22 cellular contexts compared by ENCODE assay signal in genomic region chr3:127031046-127031810, GRCh38.
"Had no signal": no experiment of that assay in that cellular context is flagged by ENCODE, and none has a peak within 500 bp of the region (broad histone marks: within the 10 kb centered on the region; RNA-seq: fewer than 3 reads in every experiment).

No MANE protein-coding gene starts in this region.

- H3K27me3 ChIP-seq: ascending aorta, body of pancreas, SJSA1 had no signal

- H3K27me3 Mint-ChIP-seq: activated CD8-positive, alpha-beta T cell treated with anti-CD3 and anti-CD28 coated beads for 36 hours; activated naive CD8-positive, alpha-beta T cell treated with anti-CD3 and anti-CD28 coated beads, Interleukin-2, amount 50 U/mL, for 24 hours had no signal

- H3K36me3 Mint-ChIP-seq: activated naive CD4-positive, alpha-beta T cell treated with anti-CD3 and anti-CD28 coated beads, Interleukin-2, amount 50 U/mL, for 72 hours had no signal

- H3K27ac Mint-ChIP-seq: activated CD8-positive, alpha-beta T cell treated with anti-CD3 and anti-CD28 coated beads for 36 hours; activated naive CD4-positive, alpha-beta T cell treated with anti-CD3 and anti-CD28 coated beads, Interleukin-2, amount 50 U/mL, for 72 hours; activated naive CD8-positive, alpha-beta T cell treated with anti-CD3 and anti-CD28 coated beads, Interleukin-2, amount 50 U/mL, for 24 hours; T-helper 1 cell treated with Interleukin-12 subunit alpha and Interleukin-12 subunit beta and Interleukin-4 antibody, amounts not matched to agents 30 μg/mL and 1 μg/mL, for 36 hours had no signal

- H3K9me3 Mint-ChIP-seq: activated CD8-positive, alpha-beta T cell treated with anti-CD3 and anti-CD28 coated beads for 36 hours; activated naive CD4-positive, alpha-beta T cell treated with anti-CD3 and anti-CD28 coated beads, Interleukin-2, amount 50 U/mL, for 72 hours; activated naive CD8-positive, alpha-beta T cell treated with anti-CD3 and anti-CD28 coated beads, Interleukin-2, amount 50 U/mL, for 24 hours; T-helper 1 cell treated with Interleukin-12 subunit alpha and Interleukin-12 subunit beta and Interleukin-4 antibody, amounts not matched to agents 30 μg/mL and 1 μg/mL, for 36 hours had no signal

- H3K4me3 Mint-ChIP-seq: activated CD8-positive, alpha-beta T cell treated with anti-CD3 and anti-CD28 coated beads for 36 hours; activated naive CD8-positive, alpha-beta T cell treated with anti-CD3 and anti-CD28 coated beads, Interleukin-2, amount 50 U/mL, for 24 hours; T-helper 1 cell treated with Interleukin-12 subunit alpha and Interleukin-12 subunit beta and Interleukin-4 antibody, amounts not matched to agents 30 μg/mL and 1 μg/mL, for 36 hours had no signal

- H3K4me3 ChIP-seq: ascending aorta, body of pancreas, K562, SJSA1 had no signal

- H3K4me1 ChIP-seq: body of pancreas, SJSA1 had no signal

- H3K27ac ChIP-seq: ascending aorta, body of pancreas, SJSA1 had no signal

- DNase-seq: activated CD4-positive, CD25-positive, alpha-beta regulatory T cell; activated CD8-positive, alpha-beta memory T cell treated with anti-CD3 and anti-CD28 coated beads, Interleukin-2, amount 50 U/mL, for 48 hours; activated CD8-positive, alpha-beta T cell treated with anti-CD3 and anti-CD28 coated beads for 36 hours; activated naive CD8-positive, alpha-beta T cell treated with anti-CD3 and anti-CD28 coated beads, Interleukin-2, amount 50 U/mL, for 24 hours; activated T-cell treated with anti-CD3 and anti-CD28 coated beads, Interleukin-2, amount 50 U/mL, for 1 hour; amniotic stem cell; body of pancreas; central memory CD4-positive, alpha-beta T cell; Kasumi-1; NCI-H1105 treated with DMSO at 0.1 percent for 48 hours; NCI-H1436 treated with DMSO at 0.1 percent for 48 hours; NCI-H187; NCI-H2081; NCI-H510A treated with DMSO at 0.1 percent for 48 hours; NCI-H69; SHP77; T-helper 9 cell had no signal

- ATAC-seq: activated CD8-positive, alpha-beta T cell treated with anti-CD3 and anti-CD28 coated beads for 36 hours; activated naive CD4-positive, alpha-beta T cell treated with anti-CD3 and anti-CD28 coated beads, Interleukin-2, amount 50 U/mL, for 72 hours; activated naive CD8-positive, alpha-beta T cell treated with anti-CD3 and anti-CD28 coated beads, Interleukin-2, amount 50 U/mL, for 24 hours; body of pancreas; K562 had no signal

- H3K4me1 Mint-ChIP-seq: activated naive CD8-positive, alpha-beta T cell treated with anti-CD3 and anti-CD28 coated beads, Interleukin-2, amount 50 U/mL, for 24 hours had no signal

- H3K9me3 ChIP-seq: ascending aorta, body of pancreas, SJSA1 had no signal
